Comparison of ENCODE assay signal across 11 cellular contexts in the genomic region with DNA sequence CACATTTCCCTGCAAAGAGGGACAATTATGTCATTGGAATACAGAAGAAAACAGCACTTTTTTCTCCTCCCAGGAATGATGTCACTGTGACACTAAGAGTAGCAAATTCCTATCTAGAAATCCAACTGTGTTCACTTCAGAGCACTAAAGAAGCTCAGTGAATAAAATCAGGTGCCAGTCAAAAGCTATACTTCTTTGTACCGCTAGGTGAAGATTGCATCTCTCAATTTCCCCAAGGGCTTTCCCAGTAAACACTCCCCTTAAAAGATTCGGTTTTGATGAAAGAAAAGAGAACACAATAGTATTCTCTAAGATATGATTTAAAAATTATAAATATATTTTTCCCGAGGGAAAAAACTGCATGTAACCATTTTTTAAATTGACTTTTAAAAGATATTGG.
DNase-seq lines count a peak whose midpoint lies in the region; ATAC-seq and TF ChIP-seq lines count a peak whose summit lies in the region.
"Had no signal": no experiment of that assay in that cellular context is flagged by ENCODE, and none has a peak within 500 bp of the region (broad histone marks: within the 10 kb centered on the region; RNA-seq: fewer than 3 reads in every experiment).

No MANE protein-coding gene starts in this region.

- H3K9me3 ChIP-seq in Karpas-422 (ENCODE audit: low read length) = no peaks in the 10 kb centered on the region
- H3K9me3 ChIP-seq: spleen had no signal

- no peaks in the 10 kb centered on the region for H3K4me1 ChIP-seq in Karpas-422 (ENCODE audit: low read length)
- H3K4me1 ChIP-seq: spleen had no signal

- no peak overlapping the region for H3K9ac ChIP-seq in Karpas-422 (ENCODE audit: low read length)

- no peaks in the 10 kb centered on the region for H4K20me1 ChIP-seq in Karpas-422 (ENCODE audit: insufficient read depth, low read depth, low read length)

- peak; percentile 20 for DNase-seq in OCI-M1 (lab: John Stamatoyannopoulos, UW)
- no peak for DNase-seq in fibroblast of the aortic adventitia (ENCODE audit: low read depth)
- no peak for DNase-seq in nucleus accumbens (lab: John Stamatoyannopoulos, UW)
- no peak for DNase-seq in GM03348 (ENCODE audit: low spot score)
- no peak for DNase-seq in Karpas-422
- DNase-seq in cortex of kidney (lab: John Stamatoyannopoulos, UW) = no peak
- DNase-seq: activated CD4-positive, alpha-beta T cell treated with anti-CD3 and anti-CD28 coated beads for 1 hour; erythroblast; spleen had no signal

- H3K79me2 ChIP-seq in Karpas-422 (ENCODE audit: low read length) = no peaks in the 10 kb centered on the region

- TF ChIP-seq CTCF in C4-2B (conservative IDR thresholded peaks at IDR 0.05) (peak; percentile 44), fibroblast of the aortic adventitia (IDR thresholded peaks at IDR 0.05; ENCODE audit: insufficient read depth, low read length) (peak; percentile 35)

- H2AFZ ChIP-seq in Karpas-422 (ENCODE audit: low read length) = no peak overlapping the region

- H3K36me3 ChIP-seq in Karpas-422 (ENCODE audit: insufficient read depth, low read length) = no peaks in the 10 kb centered on the region
- H3K36me3 ChIP-seq: spleen had no signal

- peak; percentile 44 for ATAC-seq in GM18907 (IDR thresholded peaks at IDR 0.05; ENCODE audit: unreplicated experiment)

- no peaks in the 10 kb centered on the region for H3K9me2 ChIP-seq in Karpas-422 (replicated peaks; ENCODE audit: insufficient read depth, low read length)

- no peak overlapping the region for H3K4me2 ChIP-seq in Karpas-422 (ENCODE audit: low read depth, low read length, poor library complexity, severe bottlenecking)

- no peaks in the 10 kb centered on the region for H3K27me3 ChIP-seq in Karpas-422 (ENCODE audit: low read length)
- H3K27me3 ChIP-seq: spleen had no signal

- H3K27ac ChIP-seq in C4-2B (no peak overlapping the region), Karpas-422 (ENCODE audit: low read length) (no peak overlapping the region)
- H3K27ac ChIP-seq: spleen had no signal

- H3K4me3 ChIP-seq in fibroblast of the aortic adventitia (ENCODE audit: low read depth, low read length) (no peak overlapping the region), Karpas-422 (ENCODE audit: low read length) (no peak overlapping the region)
- H3K4me3 ChIP-seq: spleen had no signal
